In the genomic region with DNA sequence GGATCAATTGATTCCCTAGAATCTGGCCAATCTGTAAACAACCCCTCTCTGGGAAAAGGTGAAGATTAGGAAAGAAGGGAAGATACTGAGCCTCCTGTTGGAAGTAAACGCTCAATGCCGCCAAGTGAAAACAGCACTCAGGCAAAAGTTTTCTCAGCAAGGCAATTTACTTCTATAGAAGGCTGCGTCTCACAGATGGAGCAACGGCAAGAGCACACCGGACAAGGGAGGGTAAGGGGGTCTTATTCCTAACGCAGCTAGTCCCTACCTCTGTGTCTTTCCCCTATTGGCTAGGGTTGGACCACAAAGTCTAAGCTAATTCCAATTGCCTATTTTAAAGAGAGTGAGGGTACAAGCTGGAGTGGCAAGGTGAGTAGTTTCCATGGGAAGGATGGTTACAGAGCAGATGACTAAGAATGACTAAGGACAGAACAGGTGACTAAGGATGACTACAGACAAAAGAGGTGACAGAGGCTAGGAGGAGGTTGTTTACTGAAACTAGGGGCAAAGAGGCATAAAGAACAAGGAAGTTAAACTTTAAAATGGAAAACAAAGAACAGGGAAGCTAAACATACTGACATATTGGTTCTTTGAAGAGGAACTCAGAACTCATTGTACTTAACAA, we compare ENCODE assay signal across 1 cellular context.
TF ChIP-seq lines count a peak whose summit lies in the region.

No MANE protein-coding gene starts in this region.

TF ChIP-seq in A549, 52 proteins besides CTCF, POLR2A, EP300 and RAD21:
- TF ChIP-seq HDAC2 (IDR thresholded peaks at IDR 0.05) (no peak), FOSL2 (IDR thresholded peaks at IDR 0.05) (no peak), FOSL2 (CRISPR knock-in tag; IDR thresholded peaks at IDR 0.05) (peak; percentile 48; the same call in 1 of the 2 replicates)
